8 cellular contexts compared by ENCODE assay signal in the genomic region with DNA sequence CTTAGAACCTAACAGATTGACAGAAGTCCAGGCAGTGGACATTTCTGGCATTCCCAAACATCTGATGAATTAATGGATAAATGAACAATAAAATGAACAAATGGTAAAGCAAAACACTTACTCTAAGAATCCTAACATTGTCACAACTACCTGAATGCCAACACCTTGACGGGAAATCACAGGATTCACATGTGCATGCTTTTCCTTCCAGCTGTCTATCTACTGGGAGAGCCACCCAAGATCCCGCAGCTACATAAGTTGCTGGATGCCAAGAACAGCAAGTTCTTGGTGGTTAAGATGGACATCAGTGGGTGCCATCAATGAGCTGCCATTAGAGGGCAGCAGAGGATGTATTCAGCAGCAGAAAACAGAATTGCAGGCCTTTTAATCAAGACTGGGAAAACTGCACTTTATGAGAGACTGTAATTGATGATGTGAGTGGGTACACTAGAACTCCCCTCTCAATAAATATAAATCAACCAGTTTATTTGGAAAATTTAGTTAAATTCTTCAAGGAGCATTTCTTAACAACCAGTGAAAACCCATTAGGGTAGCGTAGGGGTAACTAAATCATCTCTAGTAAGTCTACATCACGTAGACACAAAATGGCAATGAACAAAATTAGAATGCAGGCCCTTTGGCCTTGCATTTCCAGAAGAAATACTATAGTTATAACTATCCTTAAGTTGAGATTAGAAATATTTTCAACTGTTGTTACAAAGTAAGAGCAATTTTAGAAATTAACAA. TPM values are rescaled to one million over a fixed set of nuclear protein-coding genes. Genes with fewer than 3 reads are reported as not detected.
DNase-seq lines count a peak whose midpoint lies in the region; ATAC-seq and TF ChIP-seq lines count a peak whose summit lies in the region.

No MANE protein-coding gene starts in this region.

- CTCF ChIA-PET in PC-9 (lab: Charles Lee), result interaction anchor here (0.6 kb wide), 1 partner anchor 125 kb away, joined by 3 read pairs; no protein-coding TSS in a partner anchor
- CTCF ChIA-PET in activated naive CD4-positive, alpha-beta T cell treated with anti-CD3 and anti-CD28 coated beads, Interleukin-2, amount 10 ng/mL, durations not matched to agents 7 days and 5 days (lab: Charles Lee), result interaction anchor here (0.6 to 1.6 kb wide), 8 partner anchors 44 to 328 kb away, joined by 3 to 7 read pairs (median 4); no protein-coding TSS in a partner anchor

- no peak overlapping the region for H3K4me3 Mint-ChIP-seq in activated naive CD4-positive, alpha-beta T cell treated with anti-CD3 and anti-CD28 coated beads, Interleukin-2, amount 10 ng/mL, durations not matched to agents 7 days and 5 days

- H3K27me3 Mint-ChIP-seq in activated naive CD4-positive, alpha-beta T cell treated with anti-CD3 and anti-CD28 coated beads, Interleukin-2, amount 10 ng/mL, durations not matched to agents 7 days and 5 days, result peaks cover 4% of the 10 kb centered on the region

- ATAC-seq in GM21367 (IDR thresholded peaks at IDR 0.05; ENCODE audit: unreplicated experiment), result peak; percentile 93

- no peaks in the 10 kb centered on the region for H3K36me3 Mint-ChIP-seq in activated naive CD4-positive, alpha-beta T cell treated with anti-CD3 and anti-CD28 coated beads, Interleukin-2, amount 10 ng/mL, durations not matched to agents 7 days and 5 days

- no peaks in the 10 kb centered on the region; the same call in 1 of the 2 replicates for H3K9me3 ChIP-seq in PC-9 (ENCODE audit: insufficient read depth, low read depth)

- TF ChIP-seq CTCF in PC-9 (conservative IDR thresholded peaks at IDR 0.05), result peak; percentile 99

- H2AFZ ChIP-seq in PC-9, result no peak overlapping the region

- DNase-seq in DMS 273 treated with DMSO at 0.1 percent for 48 hours (lab: John Stamatoyannopoulos, UW) (peak; percentile 41), PC-9 (peak; percentile 48 to 71), head of caudate nucleus (peak; percentile 18 to 90 (median 74)), pons (ENCODE audit: low spot score) (peak; percentile 94), cortex of kidney (lab: John Stamatoyannopoulos, UW) (no peak)
- DNase-seq in Jurkat, Clone E6-1 (ENCODE audit: low read depth, low spot score), result peak; percentile 63
- peak; percentile 65 for DNase-seq in activated naive CD4-positive, alpha-beta T cell treated with anti-CD3 and anti-CD28 coated beads, Interleukin-2, amount 10 ng/mL, durations not matched to agents 7 days and 5 days

- H3K4me2 ChIP-seq in PC-9, result no peak overlapping the region

- POLR2A ChIA-PET in PC-9 (lab: Charles Lee; ENCODE audit: unreplicated experiment), result no interaction called here

- 0 out of 2 replicates have a peak, but pooled peaks cover 4% of the 10 kb centered on the region for H3K36me3 ChIP-seq in PC-9 (ENCODE audit: low read depth)

- intact Hi-C loops in PC-9 (cut with micrococcal nuclease; ENCODE audit: unreplicated experiment), result loop anchor here (1.0 to 5.0 kb wide), 7 partner anchors 44 to 858 kb away; no protein-coding TSS in a partner anchor
- intact Hi-C loops in head of caudate nucleus (cut with DNase I), result no loop called here

- no peaks in the 10 kb centered on the region for H3K9me2 ChIP-seq in PC-9 (ENCODE audit: insufficient read depth)

- H3K27ac ChIP-seq in PC-9, result no peak overlapping the region

- H3K27me3 ChIP-seq in PC-9 (ENCODE audit: insufficient read depth, low read depth), result no peaks in the 10 kb centered on the region

- H3F3A ChIP-seq in PC-9 (ENCODE audit: insufficient read depth, low read depth), result 0 out of 2 replicates have a peak, but pooled peaks cover 7% of the 10 kb centered on the region

- H3K9me3 Mint-ChIP-seq in activated naive CD4-positive, alpha-beta T cell treated with anti-CD3 and anti-CD28 coated beads, Interleukin-2, amount 10 ng/mL, durations not matched to agents 7 days and 5 days, result no peaks in the 10 kb centered on the region

- H3K4me1 ChIP-seq in PC-9 (replicated peaks; ENCODE audit: insufficient read depth), result peaks cover 15% of the 10 kb centered on the region; the same call in 1 of the 2 replicates

- H3K27ac Mint-ChIP-seq in activated naive CD4-positive, alpha-beta T cell treated with anti-CD3 and anti-CD28 coated beads, Interleukin-2, amount 10 ng/mL, durations not matched to agents 7 days and 5 days, result no peak overlapping the region

- no TSS peak for BruUV-seq in PC-9 (replicated peaks; lab: Mats Ljungman, UMichigan)

- peaks cover 87% of the 10 kb centered on the region for H3K79me2 ChIP-seq in PC-9 (ENCODE audit: low read depth)

- H3K4me3 ChIP-seq in Jurkat, Clone E6-1 (ENCODE audit: low read length), result no peak overlapping the region
- H3K4me3 ChIP-seq in PC-9, result no peak overlapping the region

- H4K20me1 ChIP-seq in PC-9 (ENCODE audit: insufficient read depth), result no peaks in the 10 kb centered on the region

- no peaks in the 10 kb centered on the region for H3K4me1 Mint-ChIP-seq in activated naive CD4-positive, alpha-beta T cell treated with anti-CD3 and anti-CD28 coated beads, Interleukin-2, amount 10 ng/mL, durations not matched to agents 7 days and 5 days

RNA-seq across cellular contexts. Expression of a gene that starts 45.6 kb away (rescaled TPM):
- 27.1 TPM for polyA plus RNA-seq in Jurkat, Clone E6-1 (2012; ENCODE audit: insufficient read depth, insufficient read length)
- 208 and 279 TPM in 2 replicates for total RNA-seq in PC-9 (2021)
